8 cellular contexts compared by ENCODE assay signal in the genomic region with DNA sequence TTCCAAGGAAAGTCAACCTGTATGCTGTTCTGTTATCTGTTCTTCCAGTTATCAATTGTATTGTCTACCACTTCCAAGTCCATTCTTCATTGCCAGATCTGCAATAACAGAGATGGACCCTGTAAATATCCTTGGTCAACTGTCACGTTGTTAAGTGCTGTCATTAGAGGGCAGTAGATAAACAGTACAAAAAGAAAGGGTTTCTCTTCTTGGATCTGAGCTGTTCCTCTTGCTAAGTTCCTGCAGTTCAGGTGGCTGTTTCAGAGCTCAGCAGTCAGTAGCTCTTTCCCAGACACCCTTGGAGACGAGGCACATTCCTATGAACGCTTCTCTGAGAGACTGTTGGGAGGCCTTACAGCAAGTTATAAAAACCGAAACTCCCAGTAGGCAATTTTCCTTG.
DNase-seq lines count a peak whose midpoint lies in the region; ATAC-seq and TF ChIP-seq lines count a peak whose summit lies in the region.

No MANE protein-coding gene starts in this region.

- peaks cover 6% of the 10 kb centered on the region for H3K4me1 ChIP-seq in body of pancreas

- H3K9me3 Mint-ChIP-seq in activated T-cell treated with anti-CD3 and anti-CD28 coated beads, Interleukin-2, amount 50 U/mL, for 72 hours: peaks cover 0 to 5% of the 10 kb centered on the region in 2 donors

- H3K4me3 ChIP-seq in body of pancreas: no peak overlapping the region

- H3K4me1 Mint-ChIP-seq in activated T-cell treated with anti-CD3 and anti-CD28 coated beads, Interleukin-2, amount 50 U/mL, for 72 hours (ENCODE audit: low read depth): no peaks in the 10 kb centered on the region

- H3K36me3 Mint-ChIP-seq in activated T-cell treated with anti-CD3 and anti-CD28 coated beads, Interleukin-2, amount 50 U/mL, for 72 hours (ENCODE audit: insufficient read depth in 2 of 2): no peaks in the 10 kb centered on the region

- TF ChIP-seq POLR2A in body of pancreas (IDR thresholded peaks at IDR 0.05): no peak

- peak in 5 of 7 experiments; percentile 9 to 59 (median 44) for TF ChIP-seq CTCF in body of pancreas (IDR thresholded peaks at IDR 0.05)

- H3K27ac Mint-ChIP-seq in activated T-cell treated with anti-CD3 and anti-CD28 coated beads, Interleukin-2, amount 50 U/mL, for 72 hours: no peak overlapping the region

- no peaks in the 10 kb centered on the region for H3K27me3 ChIP-seq in body of pancreas

- ATAC-seq in body of pancreas (peak; percentile 59), HG03196 (IDR thresholded peaks at IDR 0.05; ENCODE audit: unreplicated experiment) (no peak), GM19397 (IDR thresholded peaks at IDR 0.05; ENCODE audit: unreplicated experiment) (no peak)
- no peak for ATAC-seq in activated T-cell treated with anti-CD3 and anti-CD28 coated beads, Interleukin-2, amount 50 U/mL, for 72 hours (replicated peaks in 1 of 2)

- in situ Hi-C loops in G401 (cut with HindIII; ENCODE audit: low sequenced_read_pairs): no loop called here

- no peaks in the 10 kb centered on the region for H3K9me3 ChIP-seq in body of pancreas

- peak; percentile 66 for DNase-seq in G401 (ENCODE audit: low spot score)
- DNase-seq in HT-29 (ENCODE audit: low spot score): peak; percentile 67
- DNase-seq in body of pancreas: peak in 1 of 4 donors; percentile 3
- peak; percentile 17 for DNase-seq in medulla oblongata (ENCODE audit: extremely low spot score)
- no peak for DNase-seq in activated T-cell treated with anti-CD3 and anti-CD28 coated beads, Interleukin-2, amount 50 U/mL, for 72 hours
- no peak for DNase-seq in NCI-H128 (lab: John Stamatoyannopoulos, UW; ENCODE audit: unreplicated experiment)

- intact Hi-C loops in body of pancreas (cut with DNase I): no loop called here

- WGBS in body of pancreas, 2 donors: 18 to 28% methylated on average over 4 of the region's 4 CpGs

- H3K27ac ChIP-seq in body of pancreas: no peak overlapping the region

- no peak overlapping the region for H3K4me3 Mint-ChIP-seq in activated T-cell treated with anti-CD3 and anti-CD28 coated beads, Interleukin-2, amount 50 U/mL, for 72 hours

- H3K27me3 Mint-ChIP-seq in activated T-cell treated with anti-CD3 and anti-CD28 coated beads, Interleukin-2, amount 50 U/mL, for 72 hours (ENCODE audit: low read depth): no peaks in the 10 kb centered on the region

- H3K36me3 ChIP-seq in body of pancreas (replicated peaks in 1 of 2; ENCODE audit: insufficient read depth in 1 of 2, low read depth in 2 of 2): no peaks in the 10 kb centered on the region

Comparison
In these comparisons a context has a peak if more than half of its experiments do, and no peak if none do; other contexts are left out.
1. DNase-seq: peak in G401 (single experiment), HT-29 (single experiment) and medulla oblongata (single experiment); none in activated T-cell treated with anti-CD3 and anti-CD28 coated beads, Interleukin-2, amount 50 U/mL, for 72 hours (0 of 2) and NCI-H128 (single experiment).